20 cellular contexts compared by ENCODE assay signal in genomic region chr4:142660728-142661127, GRCh38.
A peak's percentile ranks its signal among the peaks of the same experiment; 100 is the strongest.
DNase-seq lines count a peak whose midpoint lies in the region; ATAC-seq, FAIRE-seq and TF ChIP-seq lines count a peak whose summit lies in the region.
"Had no signal": no experiment of that assay in that cellular context is flagged by ENCODE, and none has a peak within 500 bp of the region (broad histone marks: within the 10 kb centered on the region; RNA-seq: fewer than 3 reads in every experiment).

No MANE protein-coding gene starts in this region.

- H3K4me3 ChIP-seq in AG10803 (ENCODE audit: low read length) (no peak overlapping the region), OCI-LY1 (ENCODE audit: low read depth, low read length, poor library complexity, severe bottlenecking) (no peak overlapping the region), epithelial cell of proximal tubule (ENCODE audit: low read depth, low read length) (no peak overlapping the region), mucosa of descending colon (no peak overlapping the region)
- H3K4me3 ChIP-seq: K562, lung had no signal

- H3K9me2 ChIP-seq in OCI-LY1 (ENCODE audit: low read depth, low read length) = no peaks in the 10 kb centered on the region

- TF ChIP-seq CTCF in AG10803 (conservative IDR thresholded peaks at IDR 0.05; ENCODE audit: low read length) = 0 out of 2 replicates have a peak, but pooled peaks have one; percentile 11
- peak; percentile 21 for TF ChIP-seq CTCF in GM12873 (IDR thresholded peaks at IDR 0.05; ENCODE audit: insufficient read depth, low read depth, low read length, missing control alignments)
- peak; percentile 34; the same call in 1 of the 2 replicates for TF ChIP-seq CTCF in OCI-LY1 (IDR thresholded peaks at IDR 0.05; ENCODE audit: low read length)
- TF ChIP-seq CTCF in epithelial cell of proximal tubule (conservative IDR thresholded peaks at IDR 0.05; ENCODE audit: low read depth, low read length) = peak; percentile 18
- no peak for TF ChIP-seq CTCF in mucosa of descending colon (IDR thresholded peaks at IDR 0.05)

- H3K27me3 ChIP-seq in OCI-LY1 (ENCODE audit: insufficient read depth, low read length) = no peaks in the 10 kb centered on the region

- peaks cover 2% of the 10 kb centered on the region; the same call in 1 of the 2 replicates for H3K9me3 ChIP-seq in OCI-LY1 (ENCODE audit: low read length)
- peaks cover 39% of the 10 kb centered on the region for H3K9me3 ChIP-seq in mucosa of descending colon

- no peak for ATAC-seq in mucosa of descending colon
- ATAC-seq in HG03175 (IDR thresholded peaks at IDR 0.05; ENCODE audit: unreplicated experiment) = no peak
- ATAC-seq: K562 had no signal

- H3K79me2 ChIP-seq in OCI-LY1 (ENCODE audit: insufficient read depth, low read length) = no peaks in the 10 kb centered on the region

- H3F3A ChIP-seq in OCI-LY1 (ENCODE audit: insufficient read depth, low read length) = no peaks in the 10 kb centered on the region

- no peak overlapping the region for H3K9ac ChIP-seq in OCI-LY1 (ENCODE audit: low read length)

- no peak overlapping the region for H2AFZ ChIP-seq in OCI-LY1 (ENCODE audit: low read length)

- no peak overlapping the region for H3K4me2 ChIP-seq in OCI-LY1 (ENCODE audit: low read length)

- no peaks in the 10 kb centered on the region for H3K36me3 ChIP-seq in OCI-LY1 (ENCODE audit: insufficient read depth, low read length)
- H3K36me3 ChIP-seq in mucosa of descending colon (ENCODE audit: low read depth) = no peaks in the 10 kb centered on the region

- intact Hi-C loops in mucosa of descending colon (cut with DNase I, micrococcal nuclease) = no loop called here

- DNase-seq in AG10803 (ENCODE audit: low read depth) (no peak), epithelial cell of proximal tubule (ENCODE audit: low read depth) (no peak), HTR-8/SVneo (ENCODE audit: insufficient read length, low spot score) (no peak), mucosa of descending colon (no peak), HCEC 1CT (no peak)
- DNase-seq: activated naive CD8-positive, alpha-beta T cell treated with anti-CD3 and anti-CD28 coated beads, Interleukin-2, amount 10 ng/mL, durations not matched to agents 7 days and 5 days; cortex of kidney; NCI-H1092; NCI-H2081 treated with DMSO at 0.1 percent for 48 hours; retina; stimulated activated CD4-positive, alpha-beta T cell treated with anti-CD3 and anti-CD28 coated beads, Interleukin-12 subunit alpha, Interleukin-12 subunit beta, amount 100 ng/mL, for 4 hours; T-helper 1 cell had no signal

- H4K20me1 ChIP-seq in OCI-LY1 (ENCODE audit: insufficient read depth, low read length) = no peaks in the 10 kb centered on the region

- no peak for FAIRE-seq in HTR-8/SVneo (lab: Jason Lieb, UNC)
- FAIRE-seq: endothelial cell of umbilical vein, G401.6, K562, keratinocyte had no signal

- H3K27ac ChIP-seq in OCI-LY1 (ENCODE audit: low read depth, low read length, poor library complexity, severe bottlenecking) = no peak overlapping the region

- no peaks in the 10 kb centered on the region for H3K4me1 ChIP-seq in OCI-LY1 (ENCODE audit: insufficient read depth, low read length, severe bottlenecking)
- no peaks in the 10 kb centered on the region for H3K4me1 ChIP-seq in mucosa of descending colon (ENCODE audit: low read depth)
